8 cellular contexts compared by ENCODE assay signal in genomic region chr6:143842468-143842901, GRCh38. TPM values are rescaled to one million over a fixed set of nuclear protein-coding genes. Genes with fewer than 3 reads are reported as not detected.
DNase-seq lines count a peak whose midpoint lies in the region; ATAC-seq, FAIRE-seq and TF ChIP-seq lines count a peak whose summit lies in the region.

No MANE protein-coding gene starts in this region.

- H3K4me3 Mint-ChIP-seq in activated T-cell treated with anti-CD3 and anti-CD28 coated beads, Interleukin-2, amount 50 U/mL, for 24 hours = peak overlapping the region; percentile 98
- H3K4me3 Mint-ChIP-seq in nephron progenitor cell = peak overlapping the region; percentile 97

- H3K4me1 ChIP-seq in RWPE2 (ENCODE audit: insufficient read depth, poor library complexity, severe bottlenecking) = peaks cover 2% of the 10 kb centered on the region
- H3K4me1 ChIP-seq in esophagus (ENCODE audit: control insufficient read depth in 2 of 2, insufficient read depth in 2 of 2, low read length in 1 of 2) = no peaks in the 10 kb centered on the region

- H3K27ac ChIP-seq in RWPE2 (ENCODE audit: poor library complexity, severe bottlenecking) (peak overlapping the region; percentile 31), esophagus (ENCODE audit: low read depth in 2 of 2, low read length in 1 of 2) (peak overlapping the region; percentile 92 to 95)

- TF ChIP-seq CTCF in RWPE2 (IDR thresholded peaks at IDR 0.05; ENCODE audit: poor library complexity, severe bottlenecking) = no peak
- no peak for TF ChIP-seq CTCF in nephron progenitor cell (IDR thresholded peaks at IDR 0.05)

- ATAC-seq in RWPE2 (ENCODE audit: low read depth) = no peak; the same call in 1 of the 3 replicates

- WGBS in esophagus, 2 donors = 26% methylated on average over 7 of the region's 7 CpGs

- H3K4me1 Mint-ChIP-seq in activated T-cell treated with anti-CD3 and anti-CD28 coated beads, Interleukin-2, amount 50 U/mL, for 24 hours (ENCODE audit: low read depth) = peaks cover 38% of the 10 kb centered on the region
- peaks cover 30% of the 10 kb centered on the region for H3K4me1 Mint-ChIP-seq in nephron progenitor cell

- DNase-seq in activated T-cell treated with anti-CD3 and anti-CD28 coated beads, Interleukin-2, amount 50 U/mL, for 24 hours = no peak
- DNase-seq in activated T-cell treated with anti-CD3 and anti-CD28 coated beads for 4 hours (no peak), RWPE2 (ENCODE audit: low spot score) (no peak), nephron progenitor cell (peak; percentile 3), DMS79 treated with DMSO at 0.1 percent for 48 hours (lab: John Stamatoyannopoulos, UW) (no peak), HTR-8/SVneo (ENCODE audit: insufficient read length, low spot score) (no peak)
- DNase-seq in stimulated activated CD4-positive, alpha-beta T cell treated with anti-CD3 and anti-CD28 coated beads, Interleukin-1b, Interleukin-23, amount 100 ng/mL, for 48 hours = no peak

- FAIRE-seq in HTR-8/SVneo (lab: Jason Lieb, UNC) = no peak

- H3K27me3 ChIP-seq in RWPE2 (ENCODE audit: insufficient read depth, poor library complexity, severe bottlenecking) = no peaks in the 10 kb centered on the region
- no peaks in the 10 kb centered on the region for H3K27me3 ChIP-seq in esophagus (ENCODE audit: control insufficient read depth in 1 of 2, insufficient read depth in 2 of 2, low read length in 2 of 2)

- peaks cover 47% of the 10 kb centered on the region for H3K36me3 Mint-ChIP-seq in activated T-cell treated with anti-CD3 and anti-CD28 coated beads, Interleukin-2, amount 50 U/mL, for 24 hours (ENCODE audit: low read depth)
- peaks cover 37% of the 10 kb centered on the region for H3K36me3 Mint-ChIP-seq in nephron progenitor cell (ENCODE audit: low read depth)

- H3K4me3 ChIP-seq in RWPE2 (ENCODE audit: severe bottlenecking) (peak overlapping the region; percentile 75), esophagus (ENCODE audit: low read depth in 1 of 2, low read length in 2 of 2) (peak overlapping the region; percentile 96 to 98)

- H3K9me3 ChIP-seq in RWPE2 (ENCODE audit: severe bottlenecking) (no peaks in the 10 kb centered on the region), esophagus (ENCODE audit: control insufficient read depth in 2 of 2, insufficient read depth in 1 of 2, low read depth in 1 of 2, low read length in 1 of 2) (no peaks in the 10 kb centered on the region)

- no peaks in the 10 kb centered on the region for H3K27me3 Mint-ChIP-seq in activated T-cell treated with anti-CD3 and anti-CD28 coated beads, Interleukin-2, amount 50 U/mL, for 24 hours
- H3K27me3 Mint-ChIP-seq in nephron progenitor cell (ENCODE audit: low read depth, poor library complexity) = peaks cover 3% of the 10 kb centered on the region

- peak overlapping the region; percentile 99 for H3K27ac Mint-ChIP-seq in activated T-cell treated with anti-CD3 and anti-CD28 coated beads, Interleukin-2, amount 50 U/mL, for 24 hours
- peak overlapping the region; percentile 99 for H3K27ac Mint-ChIP-seq in nephron progenitor cell

- H3K36me3 ChIP-seq in RWPE2 (ENCODE audit: low read depth) = peaks cover 33% of the 10 kb centered on the region
- H3K36me3 ChIP-seq in esophagus (ENCODE audit: control insufficient read depth in 2 of 2, insufficient read depth in 2 of 2, low read length in 1 of 2) = peaks cover 0 to 9% of the 10 kb centered on the region in 2 donors

- no peaks in the 10 kb centered on the region for H3K9me3 Mint-ChIP-seq in activated T-cell treated with anti-CD3 and anti-CD28 coated beads, Interleukin-2, amount 50 U/mL, for 24 hours
- peaks cover 13% of the 10 kb centered on the region for H3K9me3 Mint-ChIP-seq in nephron progenitor cell

RNA-seq across cellular contexts. Expression of gene LTV1, which starts 0.7 kb away (rescaled TPM):
- 10 to 100 TPM; 15.8 to 24.5 TPM for polyA plus RNA-seq in esophagus

RNA-seq across cellular contexts. Expression of gene ZC2HC1B, which starts 21.8 kb away (rescaled TPM):
- under 1 TPM; 0.08 to 0.14 TPM for polyA plus RNA-seq in esophagus
